In genomic region chr18:36974686-36975085, GRCh38 we compare ENCODE assay signal across 6 cellular contexts.
"Had no signal": no experiment of that assay in that cellular context is flagged by ENCODE, and none has a peak within 500 bp of the region (broad histone marks: within the 10 kb centered on the region; RNA-seq: fewer than 3 reads in every experiment).

No MANE protein-coding gene starts in this region.

- DNase-seq: GM23248, GOT3, H7, HFFc6, IMR-90, KG1 had no signal
